ENCODE assay signal across 1 cellular context in genomic region chr6:43714311-43715055, GRCh38.
TF ChIP-seq lines count a peak whose summit lies in the region.

No MANE protein-coding gene starts in this region.

TF ChIP-seq in IMR-90, 13 proteins besides CTCF, POLR2A, EP300 and RAD21 (continued from another document):
- TF ChIP-seq ELK1 (IDR thresholded peaks at IDR 0.05; ENCODE audit: borderline replicate concordance, low read depth, low read length) = no peak
- no peak for TF ChIP-seq MXI1 (IDR thresholded peaks at IDR 0.05; ENCODE audit: borderline replicate concordance, low read depth, low read length)
